22 cellular contexts compared by ENCODE assay signal in the genomic region with DNA sequence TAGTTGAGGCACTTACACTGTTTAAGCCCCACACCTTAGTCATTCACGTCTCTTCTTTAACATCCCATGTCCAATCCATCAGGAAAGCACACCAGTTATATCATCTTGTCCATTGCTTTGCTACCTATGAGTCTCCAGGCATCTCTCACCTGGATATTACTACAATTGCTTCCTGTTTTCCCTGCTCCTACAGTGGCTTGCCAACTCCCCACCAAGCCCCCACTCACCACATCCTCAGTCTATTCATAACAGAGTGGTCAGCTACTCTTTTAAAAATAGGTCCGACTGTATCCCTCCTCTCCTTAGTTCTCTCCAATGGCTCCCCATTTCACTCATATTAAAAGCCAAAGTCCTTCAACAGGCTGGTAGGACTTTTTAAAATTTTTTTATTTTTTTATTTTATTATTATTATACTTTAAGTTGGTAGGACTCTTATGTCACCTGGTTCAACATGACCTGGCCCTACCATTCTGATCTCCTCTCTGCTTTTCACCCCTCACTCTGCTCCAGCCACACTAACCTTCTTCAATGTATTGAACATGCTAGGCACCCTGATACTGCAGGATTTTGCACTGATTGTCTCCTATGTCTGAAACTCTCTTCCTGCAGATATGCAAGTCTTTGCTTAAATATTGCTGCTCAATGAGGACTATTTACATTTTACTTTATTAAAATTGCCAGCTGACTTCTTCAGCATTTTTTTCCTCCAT.
"Had no signal": no experiment of that assay in that cellular context is flagged by ENCODE, and none has a peak within 500 bp of the region (broad histone marks: within the 10 kb centered on the region; RNA-seq: fewer than 3 reads in every experiment).

No MANE protein-coding gene starts in this region.

- H3K27ac Mint-ChIP-seq: effector memory CD8-positive, alpha-beta T cell; immature natural killer cell; naive thymus-derived CD4-positive, alpha-beta T cell; nephron; stimulated activated memory B cell treated with anti-CD40 and anti-IgM and Interleukin-4, amounts not matched to agents 10 μg/mL and 1 μg/mL and 100 μg/mL, for 72 hours; type B pancreatic cell had no signal

- H3K4me1 Mint-ChIP-seq: immature natural killer cell; naive thymus-derived CD4-positive, alpha-beta T cell; stimulated activated memory B cell treated with anti-CD40 and anti-IgM and Interleukin-4, amounts not matched to agents 10 μg/mL and 1 μg/mL and 100 μg/mL, for 72 hours had no signal

- H3K9me3 ChIP-seq: testis, tibial artery had no signal

- H3K4me3 Mint-ChIP-seq: effector memory CD8-positive, alpha-beta T cell; immature natural killer cell; naive thymus-derived CD4-positive, alpha-beta T cell; nephron; stimulated activated memory B cell treated with anti-CD40 and anti-IgM and Interleukin-4, amounts not matched to agents 10 μg/mL and 1 μg/mL and 100 μg/mL, for 72 hours; type B pancreatic cell had no signal

- H3K27me3 ChIP-seq: gastroesophageal sphincter, spleen, testis, tibial artery had no signal

- DNase-seq: cerebellar nuclear complex; cortex of kidney; effector memory CD8-positive, alpha-beta T cell; foreskin fibroblast; hypothalamus; immature natural killer cell; kidney glomerular epithelial cell; mesenchymal stem cell; midbrain; naive thymus-derived CD4-positive, alpha-beta T cell; nucleus accumbens; posterior cingulate gyrus; spleen; stimulated activated CD4-positive, alpha-beta T cell treated with anti-CD3 and anti-CD28 coated beads, Interleukin-4, amount 100 ng/mL, for 4 hours; stimulated activated naive CD8-positive, alpha-beta T cell treated with anti-CD3 and anti-CD28 coated beads, Interleukin-15, Interleukin-2, amounts not matched to agents 100 U/mL and 50 U/mL, for 24 hours; testis; tibial artery had no signal

- ATAC-seq: effector memory CD8-positive, alpha-beta T cell; gastroesophageal sphincter; naive thymus-derived CD4-positive, alpha-beta T cell; sciatic nerve; stimulated activated memory B cell treated with anti-CD40 and anti-IgM and Interleukin-4, amounts not matched to agents 10 μg/mL and 1 μg/mL and 100 μg/mL, for 72 hours; stimulated activated naive CD8-positive, alpha-beta T cell treated with anti-CD3 and anti-CD28 coated beads, Interleukin-15, Interleukin-2, amounts not matched to agents 100 U/mL and 50 U/mL, for 24 hours had no signal

- H3K27me3 Mint-ChIP-seq: effector memory CD8-positive, alpha-beta T cell; type B pancreatic cell had no signal

- H3K4me3 ChIP-seq: gastroesophageal sphincter, spleen, testis, tibial artery had no signal

- H3K36me3 Mint-ChIP-seq: naive thymus-derived CD4-positive, alpha-beta T cell; stimulated activated memory B cell treated with anti-CD40 and anti-IgM and Interleukin-4, amounts not matched to agents 10 μg/mL and 1 μg/mL and 100 μg/mL, for 72 hours; type B pancreatic cell had no signal

- H3K27ac ChIP-seq: gastroesophageal sphincter, spleen, testis, tibial artery had no signal

- H3K4me1 ChIP-seq: gastroesophageal sphincter, spleen, testis, tibial artery had no signal

- H3K36me3 ChIP-seq: gastroesophageal sphincter, spleen, tibial artery had no signal
